19 cellular contexts compared by ENCODE assay signal in genomic region chr11:112995423-112996084, GRCh38.
"Had no signal": no experiment of that assay in that cellular context is flagged by ENCODE, and none has a peak within 500 bp of the region (broad histone marks: within the 10 kb centered on the region; RNA-seq: fewer than 3 reads in every experiment).

No MANE protein-coding gene starts in this region.

- H3K9me3 ChIP-seq: colonic mucosa, lower lobe of right lung, prostate gland, upper lobe of right lung, vagina had no signal

- H3K4me1 ChIP-seq: colonic mucosa, lower lobe of right lung, parathyroid adenoma, prostate gland, spleen, tibial artery, upper lobe of right lung had no signal

- DNase-seq: colonic mucosa; dermis blood vessel endothelial cell; foreskin melanocyte; head of caudate nucleus; hippocampal formation; lower lobe of right lung; natural killer cell; spleen; stimulated activated CD4-positive, alpha-beta T cell treated with anti-CD3 and anti-CD28 coated beads, Interleukin-15, amount 100 ng/mL, for 24 hours; stimulated activated CD4-positive, alpha-beta T cell treated with anti-CD3 and anti-CD28 coated beads, Interleukin-1b, Interleukin-23, amount 100 ng/mL, for 48 hours; stimulated activated CD4-positive, alpha-beta T cell treated with anti-CD3 and anti-CD28 coated beads, Interleukin-4, amount 100 ng/mL, for 24 hours; tibial artery; upper lobe of right lung had no signal

- H3K36me3 ChIP-seq: colonic mucosa, lower lobe of right lung, prostate gland, spleen, tibial artery, upper lobe of right lung, vagina had no signal

- ATAC-seq: left lobe of liver; lower lobe of right lung; natural killer cell; sciatic nerve; stimulated activated memory B cell treated with anti-CD40 and anti-IgM and Interleukin-4, amounts not matched to agents 10 μg/mL and 1 μg/mL and 100 μg/mL, for 72 hours; upper lobe of right lung had no signal

- H3K4me3 ChIP-seq: colonic mucosa, lower lobe of right lung, prostate gland, spleen, tibial artery, upper lobe of right lung, vagina had no signal

- H3K27ac ChIP-seq: colonic mucosa, lower lobe of right lung, parathyroid adenoma, prostate gland, spleen, tibial artery, upper lobe of right lung, vagina had no signal
